18 cellular contexts compared by ENCODE assay signal in genomic region chr3:178699810-178700209, GRCh38.
A peak's percentile ranks its signal among the peaks of the same experiment; 100 is the strongest.
DNase-seq lines count a peak whose midpoint lies in the region; FAIRE-seq and TF ChIP-seq lines count a peak whose summit lies in the region.
"Had no signal": no experiment of that assay in that cellular context is flagged by ENCODE, and none has a peak within 500 bp of the region (broad histone marks: within the 10 kb centered on the region; RNA-seq: fewer than 3 reads in every experiment).

No MANE protein-coding gene starts in this region.

- no peak overlapping the region for H3K4me3 ChIP-seq in lower leg skin (ENCODE audit: low read depth, poor library complexity, severe bottlenecking)
- H3K4me3 ChIP-seq: esophagus squamous epithelium, heart left ventricle had no signal

- TF ChIP-seq POLR2A in lower leg skin (IDR thresholded peaks at IDR 0.05) = no peak

- peak; percentile 5 for FAIRE-seq in GM18507 (lab: Jason Lieb, UNC)
- FAIRE-seq: bronchial epithelial cell, small intestine had no signal

- TF ChIP-seq CTCF in lower leg skin (IDR thresholded peaks at IDR 0.05) = no peak

- 27 to 51% methylated on average over 3 of the region's 3 CpGs for WGBS in lower leg skin, 2 donors

- intact Hi-C loops in lower leg skin (cut with DNase I; ENCODE audit: low total_unique reads) = no loop called here

- DNase-seq in DMS 273 treated with DMSO at 0.1 percent for 48 hours (lab: John Stamatoyannopoulos, UW) (peak; percentile 12), GM18507 (ENCODE audit: extremely low spot score, insufficient read length, low read depth) (no peak), OCI-M1 (lab: John Stamatoyannopoulos, UW) (peak; percentile 5), iris pigment epithelial cell (ENCODE audit: low read depth) (peak; percentile 52), SIG-M5 treated with dmso at 0.1 percent for 504 hours (lab: John Stamatoyannopoulos, UW; ENCODE audit: unreplicated experiment) (no peak), NCI-H345 treated with DMSO at 0.1 percent for 48 hours (lab: John Stamatoyannopoulos, UW; ENCODE audit: unreplicated experiment) (no peak), amniotic stem cell (lab: John Stamatoyannopoulos, UW) (no peak), lower leg skin (ENCODE audit: low spot score in 2 of 2) (no peak)
- DNase-seq: activated CD4-positive, alpha-beta T cell treated with anti-CD3 and anti-CD28 coated beads, Interleukin-2, amount 50 U/mL, for 48 hours; activated naive CD4-positive, alpha-beta T cell treated with anti-CD3 and anti-CD28 coated beads, Interleukin-2, amount 10 ng/mL, durations not matched to agents 7 days and 5 days; esophagus squamous epithelium; H9; heart left ventricle; mesenchymal stem cell; NCI-H1930; NCI-H774; small intestine had no signal

Comparison
In these comparisons a context has a peak if more than half of its experiments do, and no peak if none do; other contexts are left out.
1. DNase-seq: peak in DMS 273 treated with DMSO at 0.1 percent for 48 hours (single experiment), OCI-M1 (single experiment) and iris pigment epithelial cell (single experiment); none in GM18507 (single experiment), SIG-M5 treated with dmso at 0.1 percent for 504 hours (single experiment), NCI-H345 treated with DMSO at 0.1 percent for 48 hours (single experiment), amniotic stem cell (single experiment) and lower leg skin (0 of 2).